In the genomic region with DNA sequence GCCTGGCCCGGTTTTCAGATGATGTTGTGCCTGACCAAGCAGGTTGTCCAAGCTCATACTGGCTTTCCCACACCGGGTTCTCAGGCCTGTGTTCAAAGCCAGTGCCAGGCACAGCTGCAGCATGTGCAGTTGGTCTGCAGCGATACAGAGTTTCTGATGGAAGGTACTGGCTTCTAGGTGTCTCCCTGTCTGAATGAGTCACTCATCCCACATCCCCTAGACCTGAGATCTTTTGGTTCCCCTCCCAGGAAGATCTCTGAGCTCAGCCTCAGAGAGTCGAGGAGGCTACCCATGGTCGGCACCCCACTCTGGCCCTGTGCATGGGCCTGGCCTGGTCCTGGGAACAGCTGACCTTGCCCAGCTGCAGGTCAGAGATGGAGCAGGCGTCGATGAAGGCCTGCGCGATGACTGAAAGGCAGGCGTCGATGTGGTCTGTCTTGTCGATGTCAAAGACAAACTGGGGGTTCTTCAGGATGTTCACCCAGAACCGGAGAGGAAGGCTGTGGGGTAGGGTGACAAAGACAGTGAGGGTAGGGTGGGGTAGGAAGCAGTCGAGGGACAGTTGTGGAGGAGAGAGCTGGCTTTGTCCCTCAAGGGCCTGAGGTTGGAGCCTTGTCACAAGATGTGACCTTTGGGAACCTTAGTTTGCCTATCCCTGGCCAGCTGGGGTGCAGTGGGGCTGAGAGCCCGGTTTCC, we compare ENCODE assay signal across 8 cellular contexts. TPM values are rescaled to one million over a fixed set of nuclear protein-coding genes. Genes with fewer than 3 reads are reported as not detected.
DNase-seq lines count a peak whose midpoint lies in the region; ATAC-seq and TF ChIP-seq lines count a peak whose summit lies in the region.

No MANE protein-coding gene starts in this region.

- in situ Hi-C loops in brain microvascular endothelial cell (cut with HindIII; ENCODE audit: low pct_ligation_motif_present, low sequenced_read_pairs): no loop called here

- H3K36me3 ChIP-seq in BLaER1: peaks cover 60% of the 10 kb centered on the region
- H3K36me3 ChIP-seq in Loucy (ENCODE audit: insufficient read depth, low read length): peaks cover 26% of the 10 kb centered on the region; the same call in 1 of the 2 replicates
- H3K36me3 ChIP-seq in osteoblast (ENCODE audit: insufficient read depth, low read length): peaks cover 59% of the 10 kb centered on the region
- H3K36me3 ChIP-seq in brain microvascular endothelial cell (replicated peaks): peaks cover 41% of the 10 kb centered on the region

- H3K9me3 Mint-ChIP-seq in effector memory CD8-positive, alpha-beta T cell: no peaks in the 10 kb centered on the region
- H3K9me3 Mint-ChIP-seq in activated naive CD4-positive, alpha-beta T cell treated with anti-CD3 and anti-CD28 coated beads, Interleukin-2, amount 10 ng/mL, durations not matched to agents 7 days and 5 days: no peaks in the 10 kb centered on the region

- CTCF ChIA-PET in activated naive CD4-positive, alpha-beta T cell treated with anti-CD3 and anti-CD28 coated beads, Interleukin-2, amount 10 ng/mL, durations not matched to agents 7 days and 5 days (lab: Charles Lee): interaction anchor here (0.8 to 1.8 kb wide), 2 partner anchors 8 to 68 kb away, joined by 3 to 4 read pairs; no protein-coding TSS in a partner anchor

- H3K9ac ChIP-seq in BLaER1 (peak overlapping the region; percentile 79), Loucy (ENCODE audit: low read depth, low read length, poor library complexity, severe bottlenecking) (peak overlapping the region; percentile 7)

- ATAC-seq in effector memory CD8-positive, alpha-beta T cell (replicated peaks): peak; percentile 87

- H3K27me3 ChIP-seq in BLaER1 (no peaks in the 10 kb centered on the region), Loucy (ENCODE audit: insufficient read depth, low read length, poor library complexity, severe bottlenecking) (no peaks in the 10 kb centered on the region), osteoblast (ENCODE audit: insufficient read depth, low read length) (no peaks in the 10 kb centered on the region), brain microvascular endothelial cell (replicated peaks) (no peaks in the 10 kb centered on the region)

- peak overlapping the region; percentile 68 to 76 for H3K4me3 Mint-ChIP-seq in effector memory CD8-positive, alpha-beta T cell
- no peak overlapping the region for H3K4me3 Mint-ChIP-seq in activated naive CD4-positive, alpha-beta T cell treated with anti-CD3 and anti-CD28 coated beads, Interleukin-2, amount 10 ng/mL, durations not matched to agents 7 days and 5 days

- H3K4me2 ChIP-seq in BLaER1: peak overlapping the region; percentile 88
- peak overlapping the region; percentile 22 for H3K4me2 ChIP-seq in Loucy (ENCODE audit: low read depth, low read length, poor library complexity, severe bottlenecking)
- peak overlapping the region; percentile 1 for H3K4me2 ChIP-seq in osteoblast (ENCODE audit: insufficient read depth, low read length)

- H3K4me1 Mint-ChIP-seq in effector memory CD8-positive, alpha-beta T cell (ENCODE audit: low read depth in 2 of 2): peaks cover 26 to 32% of the 10 kb centered on the region in 2 donors
- peaks cover 6% of the 10 kb centered on the region for H3K4me1 Mint-ChIP-seq in activated naive CD4-positive, alpha-beta T cell treated with anti-CD3 and anti-CD28 coated beads, Interleukin-2, amount 10 ng/mL, durations not matched to agents 7 days and 5 days

- no peaks in the 10 kb centered on the region for H3K9me2 ChIP-seq in Loucy (replicated peaks; ENCODE audit: low read depth, low read length)

- peak overlapping the region; percentile 92 to 98 for H3K27ac Mint-ChIP-seq in effector memory CD8-positive, alpha-beta T cell
- H3K27ac Mint-ChIP-seq in activated naive CD4-positive, alpha-beta T cell treated with anti-CD3 and anti-CD28 coated beads, Interleukin-2, amount 10 ng/mL, durations not matched to agents 7 days and 5 days: no peak overlapping the region

- H4K20me1 ChIP-seq in BLaER1: no peaks in the 10 kb centered on the region
- H4K20me1 ChIP-seq in Loucy (ENCODE audit: insufficient read depth, low read length, poor library complexity, severe bottlenecking): no peaks in the 10 kb centered on the region
- H4K20me1 ChIP-seq in osteoblast (ENCODE audit: insufficient read depth, low read length): no peaks in the 10 kb centered on the region

- H3K4me1 ChIP-seq in BLaER1 (peaks cover 98% of the 10 kb centered on the region), Loucy (ENCODE audit: insufficient read depth, low read length, poor library complexity, severe bottlenecking) (peaks cover 15% of the 10 kb centered on the region), osteoblast (ENCODE audit: insufficient read depth, low read length) (peaks cover 35% of the 10 kb centered on the region)

- H2AFZ ChIP-seq in Loucy (ENCODE audit: low read length): no peak overlapping the region
- H2AFZ ChIP-seq in osteoblast (ENCODE audit: low read length): no peak overlapping the region

- no peaks in the 10 kb centered on the region for H3K9me3 ChIP-seq in BLaER1
- no peaks in the 10 kb centered on the region for H3K9me3 ChIP-seq in Loucy (ENCODE audit: insufficient read depth, low read depth, low read length)
- no peaks in the 10 kb centered on the region for H3K9me3 ChIP-seq in osteoblast (ENCODE audit: low read depth, low read length)

- H3K4me3 ChIP-seq in BLaER1: peak overlapping the region; percentile 59
- H3K4me3 ChIP-seq in Loucy (ENCODE audit: low read length, poor library complexity, severe bottlenecking): no peak overlapping the region
- H3K4me3 ChIP-seq in osteoblast (ENCODE audit: insufficient read depth, low read length): no peak overlapping the region
- H3K4me3 ChIP-seq in brain microvascular endothelial cell (ENCODE audit: low read depth, low read length): no peak overlapping the region

- peaks cover 12% of the 10 kb centered on the region for H3K36me3 Mint-ChIP-seq in effector memory CD8-positive, alpha-beta T cell (ENCODE audit: insufficient read depth)
- no peaks in the 10 kb centered on the region for H3K36me3 Mint-ChIP-seq in activated naive CD4-positive, alpha-beta T cell treated with anti-CD3 and anti-CD28 coated beads, Interleukin-2, amount 10 ng/mL, durations not matched to agents 7 days and 5 days

- H3K79me2 ChIP-seq in Loucy (ENCODE audit: insufficient read depth, low read length): no peaks in the 10 kb centered on the region
- peaks cover 3% of the 10 kb centered on the region for H3K79me2 ChIP-seq in osteoblast (ENCODE audit: insufficient read depth, low read length)

- H3K27me3 Mint-ChIP-seq in effector memory CD8-positive, alpha-beta T cell: no peaks in the 10 kb centered on the region
- H3K27me3 Mint-ChIP-seq in activated naive CD4-positive, alpha-beta T cell treated with anti-CD3 and anti-CD28 coated beads, Interleukin-2, amount 10 ng/mL, durations not matched to agents 7 days and 5 days: peaks cover 54% of the 10 kb centered on the region

- H3K27ac ChIP-seq in BLaER1 (peak overlapping the region; percentile 93), osteoblast (ENCODE audit: low read depth, low read length) (peak overlapping the region; percentile 32), brain microvascular endothelial cell (no peak overlapping the region)

- H3F3A ChIP-seq in Loucy (ENCODE audit: low read depth): no peaks in the 10 kb centered on the region

- TF ChIP-seq CTCF in Loucy (conservative IDR thresholded peaks at IDR 0.05; ENCODE audit: low read length) (no peak), osteoblast (IDR thresholded peaks at IDR 0.05; ENCODE audit: extremely low read depth, low read depth, low read length) (no peak), brain microvascular endothelial cell (IDR thresholded peaks at IDR 0.05; ENCODE audit: low read depth, low read length, missing control alignments) (no peak)

- peak in 1 of 3 experiments; percentile 33 for DNase-seq in effector memory CD8-positive, alpha-beta T cell
- no peak for DNase-seq in osteoblast (ENCODE audit: insufficient read length, low spot score, missing footprints)
- no peak for DNase-seq in activated naive CD4-positive, alpha-beta T cell treated with anti-CD3 and anti-CD28 coated beads, Interleukin-2, amount 10 ng/mL, durations not matched to agents 7 days and 5 days
- DNase-seq in brain microvascular endothelial cell: no peak
- DNase-seq in stimulated activated CD4-positive, alpha-beta T cell treated with anti-CD3 and anti-CD28 coated beads, Interleukin-12 subunit alpha, Interleukin-12 subunit beta, amount 100 ng/mL, for 4 hours: no peak
- no peak for DNase-seq in HCEC 1CT

RNA-seq across cellular contexts. Expression of a gene that starts 15.2 kb away (rescaled TPM):
- total RNA-seq in osteoblast: not detected in 2 replicates

RNA-seq across cellular contexts. Expression of a gene that starts 29.8 kb away (rescaled TPM):
- total RNA-seq in osteoblast: not detected in 2 replicates

RNA-seq across cellular contexts. Expression of a gene that starts 48.3 kb away (rescaled TPM):
- total RNA-seq in osteoblast: 126 and 134 TPM in 2 replicates

Comparison
In these comparisons a context has a peak if more than half of its experiments do, and no peak if none do; other contexts are left out.
1. H3K4me2 ChIP-seq: peak in every context shown above with its lines; median percentile 88 in BLaER1; 22 in Loucy; 1 in osteoblast.